In the genomic region with DNA sequence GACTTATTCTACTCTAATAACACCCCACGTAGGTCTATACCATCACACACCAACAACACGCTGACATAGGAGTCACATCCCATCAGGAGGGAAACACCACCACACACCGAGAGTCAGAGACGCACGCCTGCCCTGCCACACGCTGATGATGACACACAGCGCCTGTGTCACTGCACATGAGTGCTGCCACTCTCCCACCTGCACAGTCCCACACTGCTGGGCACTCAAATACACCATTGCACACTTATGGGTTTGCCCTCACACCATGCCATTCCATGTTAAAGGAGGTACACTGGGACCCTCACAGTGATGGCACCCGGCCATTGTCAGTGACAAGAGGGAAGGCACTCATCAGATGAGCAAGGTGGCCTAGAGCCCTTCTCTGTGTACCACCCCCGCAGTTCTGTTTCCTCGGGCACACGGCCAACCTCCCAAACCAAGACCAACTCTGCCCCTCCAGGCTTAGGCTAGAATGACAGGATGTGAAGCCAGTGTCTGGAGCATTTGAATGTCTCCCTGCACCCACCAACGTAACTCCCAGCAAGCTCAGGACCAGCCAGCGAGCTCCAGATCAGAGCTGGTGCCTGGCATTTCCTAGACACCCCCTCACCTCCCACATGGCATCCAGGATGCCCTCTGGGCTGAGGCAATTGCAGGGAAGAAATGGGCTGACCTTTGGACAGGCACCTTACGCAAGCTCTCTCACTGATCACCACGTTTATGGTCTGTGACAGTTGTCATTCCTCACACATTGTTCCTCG, we compare ENCODE assay signal across 7 cellular contexts. TPM values are rescaled to one million over a fixed set of nuclear protein-coding genes. Genes with fewer than 3 reads are reported as not detected.
A peak's percentile ranks its signal among the peaks of the same experiment; 100 is the strongest.
DNase-seq lines count a peak whose midpoint lies in the region; ATAC-seq and TF ChIP-seq lines count a peak whose summit lies in the region.

No MANE protein-coding gene starts in this region.

- TF ChIP-seq EP300 in Ishikawa (IDR thresholded peaks at IDR 0.05; ENCODE audit: borderline replicate concordance) (no peak), tibial nerve (IDR thresholded peaks at IDR 0.05) (no peak)

- TF ChIP-seq CTCF in mucosa of descending colon (IDR thresholded peaks at IDR 0.05) (no peak), tibial nerve (IDR thresholded peaks at IDR 0.05) (no peak)

- in situ Hi-C loops in G401 (cut with HindIII; ENCODE audit: low sequenced_read_pairs): loop anchor here (25.0 kb wide), 1 partner anchor 130 kb away; no protein-coding TSS in a partner anchor

- H3K36me3 ChIP-seq in mucosa of descending colon (ENCODE audit: low read depth) (no peaks in the 10 kb centered on the region), tibial nerve (no peaks in the 10 kb centered on the region)
- H3K36me3 ChIP-seq in naive thymus-derived CD4-positive, alpha-beta T cell (ENCODE audit: control insufficient read depth in 2 of 3, insufficient read depth in 3 of 3, low read length in 3 of 3): no peaks in the 10 kb centered on the region

- H3K27me3 ChIP-seq in naive thymus-derived CD4-positive, alpha-beta T cell (ENCODE audit: control insufficient read depth in 2 of 2, insufficient read depth in 2 of 2, low read length in 2 of 2): peaks cover 6 to 7% of the 10 kb centered on the region in 2 donors
- peaks cover 0 to 38% of the 10 kb centered on the region in 2 donors for H3K27me3 ChIP-seq in tibial nerve

- peaks cover 0 to 27% (median 5%) of the 10 kb centered on the region in 5 donors for H3K36me3 Mint-ChIP-seq in naive thymus-derived CD4-positive, alpha-beta T cell

- H3K9me3 ChIP-seq in mucosa of descending colon: no peaks in the 10 kb centered on the region
- no peaks in the 10 kb centered on the region for H3K9me3 ChIP-seq in naive thymus-derived CD4-positive, alpha-beta T cell (ENCODE audit: control insufficient read depth in 2 of 3, low read length in 3 of 3)
- H3K9me3 ChIP-seq in tibial nerve: no peaks in the 10 kb centered on the region

- peak; percentile 89 for DNase-seq in G401 (ENCODE audit: low spot score)
- peak; percentile 87 to 90 for DNase-seq in SHP77 (lab: John Stamatoyannopoulos, UW)
- DNase-seq in mucosa of descending colon: peak in 2 of 3 donors; percentile 39 to 54
- DNase-seq in naive thymus-derived CD4-positive, alpha-beta T cell: no peak
- DNase-seq in AG08395 (ENCODE audit: low spot score): no peak
- DNase-seq in tibial nerve (ENCODE audit: low spot score in 2 of 2): no peak

- H3K9me3 Mint-ChIP-seq in naive thymus-derived CD4-positive, alpha-beta T cell: peaks cover 0 to 9% (median 0%) of the 10 kb centered on the region in 11 donors

- peak; percentile 81 for ATAC-seq in mucosa of descending colon
- no peak for ATAC-seq in naive thymus-derived CD4-positive, alpha-beta T cell

- no peak for TF ChIP-seq POLR2A in tibial nerve (IDR thresholded peaks at IDR 0.05)

- CTCF ChIA-PET in naive thymus-derived CD4-positive, alpha-beta T cell (lab: Charles Lee): no interaction called here

- peaks cover 3% of the 10 kb centered on the region for H3K4me1 ChIP-seq in mucosa of descending colon (ENCODE audit: low read depth)
- no peaks in the 10 kb centered on the region for H3K4me1 ChIP-seq in naive thymus-derived CD4-positive, alpha-beta T cell (ENCODE audit: control insufficient read depth in 2 of 2, insufficient read depth in 2 of 2, low read length in 2 of 2)
- H3K4me1 ChIP-seq in tibial nerve: peaks cover 0 to 14% (median 0%) of the 10 kb centered on the region in 4 donors

- no peak overlapping the region for H3K4me3 ChIP-seq in mucosa of descending colon
- H3K4me3 ChIP-seq in naive thymus-derived CD4-positive, alpha-beta T cell (ENCODE audit: low read length): no peak overlapping the region
- H3K4me3 ChIP-seq in tibial nerve: no peak overlapping the region

- no peak overlapping the region for H3K27ac Mint-ChIP-seq in naive thymus-derived CD4-positive, alpha-beta T cell

- 55 to 57% methylated on average over 14 to 16 of the region's 16 CpGs for WGBS in tibial nerve, 2 donors

- H3K4me3 Mint-ChIP-seq in naive thymus-derived CD4-positive, alpha-beta T cell: no peak overlapping the region

- no peak overlapping the region for H3K27ac ChIP-seq in naive thymus-derived CD4-positive, alpha-beta T cell (ENCODE audit: low read depth, low read length)
- no peak overlapping the region for H3K27ac ChIP-seq in tibial nerve

- POLR2A ChIA-PET in naive thymus-derived CD4-positive, alpha-beta T cell (lab: Charles Lee): no interaction called here

- peaks cover 14 to 39% (median 16%) of the 10 kb centered on the region in 5 donors for H3K27me3 Mint-ChIP-seq in naive thymus-derived CD4-positive, alpha-beta T cell

- TF ChIP-seq RAD21 in Ishikawa (IDR thresholded peaks at IDR 0.05; ENCODE audit: low read depth): peak; percentile 24; the same call in 1 of the 2 replicates

- peaks cover 0 to 3% (median 2%) of the 10 kb centered on the region in 7 donors for H3K4me1 Mint-ChIP-seq in naive thymus-derived CD4-positive, alpha-beta T cell

- intact Hi-C loops in mucosa of descending colon (cut with DNase I, micrococcal nuclease): no loop called here
- intact Hi-C loops in naive thymus-derived CD4-positive, alpha-beta T cell (cut with micrococcal nuclease): no loop called here

TF ChIP-seq in Ishikawa, 13 proteins besides CTCF, POLR2A, EP300 and RAD21:
- no peak for TF ChIP-seq CEBPB (IDR thresholded peaks at IDR 0.05)
- TF ChIP-seq TCF12 (IDR thresholded peaks at IDR 0.05; ENCODE audit: low read depth): no peak
- TF ChIP-seq EGR1 (IDR thresholded peaks at IDR 0.05): peak; percentile 16; the same call in 1 of the 2 replicates
- TF ChIP-seq, protein P1, sequence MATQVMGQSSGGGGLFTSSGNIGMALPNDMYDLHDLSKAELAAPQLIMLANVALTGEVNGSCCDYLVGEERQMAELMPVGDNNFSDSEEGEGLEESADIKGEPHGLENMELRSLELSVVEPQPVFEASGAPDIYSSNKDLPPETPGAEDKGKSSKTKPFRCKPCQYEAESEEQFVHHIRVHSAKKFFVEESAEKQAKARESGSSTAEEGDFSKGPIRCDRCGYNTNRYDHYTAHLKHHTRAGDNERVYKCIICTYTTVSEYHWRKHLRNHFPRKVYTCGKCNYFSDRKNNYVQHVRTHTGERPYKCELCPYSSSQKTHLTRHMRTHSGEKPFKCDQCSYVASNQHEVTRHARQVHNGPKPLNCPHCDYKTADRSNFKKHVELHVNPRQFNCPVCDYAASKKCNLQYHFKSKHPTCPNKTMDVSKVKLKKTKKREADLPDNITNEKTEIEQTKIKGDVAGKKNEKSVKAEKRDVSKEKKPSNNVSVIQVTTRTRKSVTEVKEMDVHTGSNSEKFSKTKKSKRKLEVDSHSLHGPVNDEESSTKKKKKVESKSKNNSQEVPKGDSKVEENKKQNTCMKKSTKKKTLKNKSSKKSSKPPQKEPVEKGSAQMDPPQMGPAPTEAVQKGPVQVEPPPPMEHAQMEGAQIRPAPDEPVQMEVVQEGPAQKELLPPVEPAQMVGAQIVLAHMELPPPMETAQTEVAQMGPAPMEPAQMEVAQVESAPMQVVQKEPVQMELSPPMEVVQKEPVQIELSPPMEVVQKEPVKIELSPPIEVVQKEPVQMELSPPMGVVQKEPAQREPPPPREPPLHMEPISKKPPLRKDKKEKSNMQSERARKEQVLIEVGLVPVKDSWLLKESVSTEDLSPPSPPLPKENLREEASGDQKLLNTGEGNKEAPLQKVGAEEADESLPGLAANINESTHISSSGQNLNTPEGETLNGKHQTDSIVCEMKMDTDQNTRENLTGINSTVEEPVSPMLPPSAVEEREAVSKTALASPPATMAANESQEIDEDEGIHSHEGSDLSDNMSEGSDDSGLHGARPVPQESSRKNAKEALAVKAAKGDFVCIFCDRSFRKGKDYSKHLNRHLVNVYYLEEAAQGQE (IDR thresholded peaks at IDR 0.05; ENCODE audit: low read depth): no peak
- no peak for TF ChIP-seq TEAD4 (IDR thresholded peaks at IDR 0.05)
- TF ChIP-seq, protein P2, sequence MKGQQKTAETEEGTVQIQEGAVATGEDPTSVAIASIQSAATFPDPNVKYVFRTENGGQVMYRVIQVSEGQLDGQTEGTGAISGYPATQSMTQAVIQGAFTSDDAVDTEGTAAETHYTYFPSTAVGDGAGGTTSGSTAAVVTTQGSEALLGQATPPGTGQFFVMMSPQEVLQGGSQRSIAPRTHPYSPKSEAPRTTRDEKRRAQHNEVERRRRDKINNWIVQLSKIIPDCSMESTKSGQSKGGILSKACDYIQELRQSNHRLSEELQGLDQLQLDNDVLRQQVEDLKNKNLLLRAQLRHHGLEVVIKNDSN (IDR thresholded peaks at IDR 0.05): no peak
- TF ChIP-seq FOXM1 (IDR thresholded peaks at IDR 0.05; ENCODE audit: borderline replicate concordance, low read depth): no peak
- TF ChIP-seq NFIC (IDR thresholded peaks at IDR 0.05): 0 out of 2 replicates have a peak, but pooled peaks have one; percentile 11
- TF ChIP-seq CREB1 (IDR thresholded peaks at IDR 0.05; ENCODE audit: low read depth): no peak

RNA-seq across cellular contexts. Expression of gene CPLX2, which starts 3.6 kb away (rescaled TPM):
- total RNA-seq in G401 (2014; rRNA removed; shearing (Covaris generic)): not detected in 2 replicates
- total RNA-seq in mucosa of descending colon (1 to 10 TPM in 1 of 3 donors, under 1 TPM in 2; 0.58 to 4.8 (median 0.87) TPM), tibial nerve (not detected)
- total RNA-seq in naive thymus-derived CD4-positive, alpha-beta T cell: not detected
- not detected for polyA plus RNA-seq in naive thymus-derived CD4-positive, alpha-beta T cell

Comparison
In these comparisons a context has a peak if more than half of its experiments do, and no peak if none do; other contexts are left out.
1. DNase-seq: peak in G401 (single experiment), SHP77 (2 of 2) and mucosa of descending colon (2 of 3); none in naive thymus-derived CD4-positive, alpha-beta T cell (0 of 9), AG08395 (single experiment) and tibial nerve (0 of 2).